Comparison of ENCODE assay signal across 8 cellular contexts in the genomic region with DNA sequence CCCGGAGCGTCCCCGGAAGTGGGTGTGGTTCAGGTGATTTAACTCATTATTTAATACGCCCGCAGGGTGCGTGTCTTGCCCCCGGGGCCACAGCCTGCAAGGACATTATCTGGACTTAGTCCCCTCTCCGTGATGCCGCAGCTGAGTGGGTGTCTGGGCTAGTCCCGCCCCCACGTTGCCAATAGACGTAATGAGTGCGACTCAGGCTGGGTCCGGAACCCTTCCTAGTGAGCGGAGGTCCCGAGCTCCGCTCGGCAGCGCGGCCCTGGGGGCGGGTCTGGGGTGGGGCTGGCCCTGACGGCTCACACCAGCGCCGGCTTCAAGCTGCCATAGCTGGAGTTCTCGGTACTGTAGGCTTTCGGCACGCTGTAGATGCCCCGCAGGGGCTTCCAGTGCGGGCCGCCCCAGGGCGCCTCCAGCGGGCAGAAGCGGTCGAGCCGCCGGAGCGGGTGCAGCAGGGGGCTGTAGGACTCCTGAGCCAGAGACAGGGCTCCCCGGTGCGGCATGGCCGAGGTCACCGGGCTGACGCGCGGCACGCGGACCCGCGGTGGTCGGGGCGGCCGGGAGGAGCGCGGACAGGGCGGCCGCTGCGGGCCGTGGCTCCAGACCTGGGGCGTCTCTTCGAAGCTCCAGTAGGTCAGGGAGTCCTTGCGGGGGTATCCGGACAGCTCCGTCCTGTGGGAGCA. TPM values are rescaled to one million over a fixed set of nuclear protein-coding genes. Genes with fewer than 3 reads are reported as not detected.
A peak's percentile ranks its signal among the peaks of the same experiment; 100 is the strongest.
DNase-seq lines count a peak whose midpoint lies in the region; ATAC-seq and TF ChIP-seq lines count a peak whose summit lies in the region.

No MANE protein-coding gene starts in this region.

- no peak overlapping the region for H3K27ac Mint-ChIP-seq in activated naive CD4-positive, alpha-beta T cell treated with anti-CD3 and anti-CD28 coated beads, Interleukin-2, amount 10 ng/mL, durations not matched to agents 7 days and 5 days

- ATAC-seq in HG02840 (IDR thresholded peaks at IDR 0.05; ENCODE audit: low FRiP score, unreplicated experiment) (peak; percentile 51), GM18873 (IDR thresholded peaks at IDR 0.05; ENCODE audit: low FRiP score, unreplicated experiment) (no peak)

- peaks cover 32% of the 10 kb centered on the region for H3K4me1 Mint-ChIP-seq in activated naive CD4-positive, alpha-beta T cell treated with anti-CD3 and anti-CD28 coated beads, Interleukin-2, amount 10 ng/mL, durations not matched to agents 7 days and 5 days

- H3K27ac ChIP-seq in cardiac muscle cell, result no peak overlapping the region

- DNase-seq in COLO668 (lab: John Stamatoyannopoulos, UW; ENCODE audit: unreplicated experiment), result peak; percentile 60
- DNase-seq in SK-MEL-5 (ENCODE audit: low read depth, low spot score), result peak; percentile 40
- peak; percentile 75 for DNase-seq in activated naive CD4-positive, alpha-beta T cell treated with anti-CD3 and anti-CD28 coated beads, Interleukin-2, amount 10 ng/mL, durations not matched to agents 7 days and 5 days
- peak; percentile 68 to 71 for DNase-seq in cardiac muscle cell (ENCODE audit: low read depth in 1 of 2, low spot score in 1 of 2)
- DNase-seq in retinal pigment epithelial cell (ENCODE audit: low read depth), result no peak
- DNase-seq in DMS153 (lab: John Stamatoyannopoulos, UW), result no peak

- H3K27me3 ChIP-seq in cardiac muscle cell, result no peaks in the 10 kb centered on the region

- H3K36me3 Mint-ChIP-seq in activated naive CD4-positive, alpha-beta T cell treated with anti-CD3 and anti-CD28 coated beads, Interleukin-2, amount 10 ng/mL, durations not matched to agents 7 days and 5 days, result peaks cover 8% of the 10 kb centered on the region

- H3K4me1 ChIP-seq in cardiac muscle cell (ENCODE audit: low read depth), result no peaks in the 10 kb centered on the region

- in situ Hi-C loops in SK-MEL-5 (cut with HindIII; ENCODE audit: low pct_unique_long_range_greater_than_20kb, low sequenced_read_pairs), result no loop called here

- peak overlapping the region; percentile 78 for H3K4me3 Mint-ChIP-seq in activated naive CD4-positive, alpha-beta T cell treated with anti-CD3 and anti-CD28 coated beads, Interleukin-2, amount 10 ng/mL, durations not matched to agents 7 days and 5 days

- H3K9me3 ChIP-seq in cardiac muscle cell (ENCODE audit: low read depth), result no peaks in the 10 kb centered on the region

- no peaks in the 10 kb centered on the region for H3K9me3 Mint-ChIP-seq in activated naive CD4-positive, alpha-beta T cell treated with anti-CD3 and anti-CD28 coated beads, Interleukin-2, amount 10 ng/mL, durations not matched to agents 7 days and 5 days

- H3K36me3 ChIP-seq in cardiac muscle cell, result peaks cover 8% of the 10 kb centered on the region

- H3K4me3 ChIP-seq in cardiac muscle cell (peak overlapping the region; percentile 10), retinal pigment epithelial cell (ENCODE audit: low read length) (peak overlapping the region; percentile 39)

- peaks cover 39% of the 10 kb centered on the region for H3K27me3 Mint-ChIP-seq in activated naive CD4-positive, alpha-beta T cell treated with anti-CD3 and anti-CD28 coated beads, Interleukin-2, amount 10 ng/mL, durations not matched to agents 7 days and 5 days

- TF ChIP-seq CTCF in cardiac muscle cell (IDR thresholded peaks at IDR 0.05; ENCODE audit: low read depth, low read length) (peak; percentile 56), retinal pigment epithelial cell (conservative IDR thresholded peaks at IDR 0.05; ENCODE audit: low read depth, low read length) (peak; percentile 64)

- CTCF ChIA-PET in activated naive CD4-positive, alpha-beta T cell treated with anti-CD3 and anti-CD28 coated beads, Interleukin-2, amount 10 ng/mL, durations not matched to agents 7 days and 5 days (lab: Charles Lee), result interaction anchor here (1.1 to 1.5 kb wide), 4 partner anchors 9 to 181 kb away, joined by 4 to 6 read pairs (median 4); no protein-coding TSS in a partner anchor

RNA-seq across cellular contexts. Expression of gene LHB, which starts 0.9 kb away (rescaled TPM):
- total RNA-seq in SK-MEL-5 (2014; rRNA removed; shearing (Covaris generic)), result not detected in 2 replicates
- polyA plus RNA-seq in SK-MEL-5 (2015; cell fraction: cytosol; rRNA removed), result 2.4 TPM in 1 of 2 replicates, not detected in the other
- 4.3 TPM in 1 of 2 replicates, not detected in the other for polyA plus RNA-seq in SK-MEL-5 (2015; cell fraction: nucleus; rRNA removed)
- total RNA-seq in cardiac muscle cell, result 1.8 TPM in 1 of 2 replicates, not detected in the other
- polyA plus RNA-seq in cardiac muscle cell, result 2.7 TPM in 1 of 2 replicates, not detected in the other

RNA-seq across cellular contexts. Expression of gene CGB3, which starts 6.3 kb away (rescaled TPM):
- not detected in 2 replicates for total RNA-seq in SK-MEL-5 (2014; rRNA removed; shearing (Covaris generic))
- polyA plus RNA-seq in SK-MEL-5 (2015; cell fraction: cytosol; rRNA removed), result not detected in 2 replicates
- polyA plus RNA-seq in SK-MEL-5 (2015; cell fraction: nucleus; rRNA removed), result not detected in 2 replicates
- not detected in 2 replicates for total RNA-seq in cardiac muscle cell
- polyA plus RNA-seq in cardiac muscle cell, result 0.26 TPM in 1 of 2 replicates, not detected in the other

RNA-seq across cellular contexts. Expression of gene CGB2, which starts 13.9 kb away (rescaled TPM):
- not detected in 2 replicates for total RNA-seq in SK-MEL-5 (2014; rRNA removed; shearing (Covaris generic))
- 0.27 TPM in 1 of 2 replicates, not detected in the other for polyA plus RNA-seq in SK-MEL-5 (2015; cell fraction: cytosol; rRNA removed)
- polyA plus RNA-seq in SK-MEL-5 (2015; cell fraction: nucleus; rRNA removed), result not detected in 2 replicates
- not detected in 2 replicates for total RNA-seq in cardiac muscle cell
- 1.5 TPM in 1 of 2 replicates, not detected in the other for polyA plus RNA-seq in cardiac muscle cell

RNA-seq across cellular contexts. Expression of gene CGB1, which starts 18.9 kb away (rescaled TPM):
- total RNA-seq in SK-MEL-5 (2014; rRNA removed; shearing (Covaris generic)), result not detected in 2 replicates
- not detected in 2 replicates for polyA plus RNA-seq in SK-MEL-5 (2015; cell fraction: cytosol; rRNA removed)
- polyA plus RNA-seq in SK-MEL-5 (2015; cell fraction: nucleus; rRNA removed), result not detected in 2 replicates
- total RNA-seq in cardiac muscle cell, result not detected in 2 replicates
- polyA plus RNA-seq in cardiac muscle cell, result not detected in 2 replicates

RNA-seq across cellular contexts. Expression of gene RUVBL2, which starts 24.1 kb away (rescaled TPM):
- 199 and 203 TPM in 2 replicates for total RNA-seq in SK-MEL-5 (2014; rRNA removed; shearing (Covaris generic))
- polyA plus RNA-seq in SK-MEL-5 (2015; cell fraction: cytosol; rRNA removed), result 191 and 198 TPM in 2 replicates
- polyA plus RNA-seq in SK-MEL-5 (2015; cell fraction: nucleus; rRNA removed), result 122 and 139 TPM in 2 replicates
- total RNA-seq in cardiac muscle cell, result 240 and 294 TPM in 2 replicates
- polyA plus RNA-seq in cardiac muscle cell, result 128 and 167 TPM in 2 replicates

Comparison
In these comparisons a context has a peak if more than half of its experiments do, and no peak if none do; other contexts are left out.
1. DNase-seq: peak in COLO668 (single experiment), SK-MEL-5 (single experiment), activated naive CD4-positive, alpha-beta T cell treated with anti-CD3 and anti-CD28 coated beads, Interleukin-2, amount 10 ng/mL, durations not matched to agents 7 days and 5 days (single experiment) and cardiac muscle cell (2 of 2); none in retinal pigment epithelial cell (single experiment) and DMS153 (single experiment).